ENCODE assay signal across 33 cellular contexts in the genomic region with DNA sequence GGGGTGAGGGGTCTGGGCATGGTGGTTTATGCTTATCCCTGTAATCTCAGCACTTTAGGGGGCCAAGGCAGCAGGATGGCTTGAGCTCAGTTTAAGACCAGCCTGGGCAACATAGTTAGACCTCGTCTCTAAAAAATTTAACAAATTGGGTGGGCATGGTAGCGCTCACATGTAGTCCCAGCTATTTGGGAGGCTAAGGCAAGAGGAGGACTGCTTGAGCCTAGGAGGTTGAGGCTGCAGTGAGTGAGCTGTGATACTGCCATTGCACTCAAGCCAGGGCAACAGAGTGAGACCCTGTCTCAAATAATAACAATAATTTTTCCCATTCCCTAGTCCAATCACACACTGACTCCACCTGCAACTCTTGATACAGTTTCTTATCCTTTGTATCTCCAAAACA. TPM values are rescaled to one million over a fixed set of nuclear protein-coding genes. Genes with fewer than 3 reads are reported as not detected.
DNase-seq lines count a peak whose midpoint lies in the region; ATAC-seq and TF ChIP-seq lines count a peak whose summit lies in the region.
"Had no signal": no experiment of that assay in that cellular context is flagged by ENCODE, and none has a peak within 500 bp of the region (broad histone marks: within the 10 kb centered on the region; RNA-seq: fewer than 3 reads in every experiment).

No MANE protein-coding gene starts in this region.

- ATAC-seq in sciatic nerve: no peak
- ATAC-seq: activated CD8-positive, alpha-beta T cell treated with anti-CD3 and anti-CD28 coated beads for 36 hours; foreskin keratinocyte; heart right ventricle; left colon; stimulated activated naive CD8-positive, alpha-beta T cell treated with anti-CD3 and anti-CD28 coated beads, Interleukin-15, Interleukin-2, amounts not matched to agents 100 U/mL and 50 U/mL, for 24 hours had no signal

- H3K36me3 Mint-ChIP-seq in activated naive CD4-positive, alpha-beta T cell treated with anti-CD3 and anti-CD28 coated beads, Interleukin-2, amount 50 U/mL, for 24 hours: peaks cover 3% of the 10 kb centered on the region
- H3K36me3 Mint-ChIP-seq in endodermal cell (ENCODE audit: low read depth): peaks cover 15% of the 10 kb centered on the region
- H3K36me3 Mint-ChIP-seq in neural progenitor cell: peaks cover 17% of the 10 kb centered on the region

- no peak for TF ChIP-seq EP300 in sigmoid colon (IDR thresholded peaks at IDR 0.05)

- no peaks in the 10 kb centered on the region for H3K9me3 Mint-ChIP-seq in activated naive CD4-positive, alpha-beta T cell treated with anti-CD3 and anti-CD28 coated beads, Interleukin-2, amount 50 U/mL, for 24 hours
- no peaks in the 10 kb centered on the region for H3K9me3 Mint-ChIP-seq in endodermal cell
- H3K9me3 Mint-ChIP-seq in neural progenitor cell: no peaks in the 10 kb centered on the region
- H3K9me3 Mint-ChIP-seq: activated CD8-positive, alpha-beta T cell treated with anti-CD3 and anti-CD28 coated beads for 36 hours had no signal

- H3K36me3 ChIP-seq in Loucy (ENCODE audit: insufficient read depth, low read length): no peaks in the 10 kb centered on the region
- peaks cover 13% of the 10 kb centered on the region for H3K36me3 ChIP-seq in endodermal cell (ENCODE audit: control insufficient read depth, insufficient read depth, low read length)
- no peaks in the 10 kb centered on the region for H3K36me3 ChIP-seq in sigmoid colon
- no peaks in the 10 kb centered on the region for H3K36me3 ChIP-seq in neural progenitor cell
- H3K36me3 ChIP-seq: adrenal gland, brain microvascular endothelial cell, HAP-1, ovary, right atrium auricular region, transverse colon had no signal

- H4K20me1 ChIP-seq in Loucy (ENCODE audit: insufficient read depth, low read length, poor library complexity, severe bottlenecking) (peaks cover 48% of the 10 kb centered on the region), neural progenitor cell (ENCODE audit: low read depth) (peaks cover 33% of the 10 kb centered on the region)

- H3K27me3 ChIP-seq in Loucy (ENCODE audit: insufficient read depth, low read length, poor library complexity, severe bottlenecking) (no peaks in the 10 kb centered on the region), endodermal cell (ENCODE audit: control insufficient read depth, insufficient read depth, low read length, poor library complexity, severe bottlenecking) (no peaks in the 10 kb centered on the region), sigmoid colon (no peaks in the 10 kb centered on the region), neural progenitor cell (no peaks in the 10 kb centered on the region)
- H3K27me3 ChIP-seq: adrenal gland, brain microvascular endothelial cell, foreskin keratinocyte, heart right ventricle, ovary, right atrium auricular region, transverse colon had no signal

- H3K27ac ChIP-seq in endodermal cell (ENCODE audit: low read depth, low read length) (no peak overlapping the region), sigmoid colon (no peak overlapping the region), neural progenitor cell (no peak overlapping the region)
- H3K27ac ChIP-seq: adrenal gland, brain microvascular endothelial cell, foreskin keratinocyte, ovary, right atrium auricular region, transverse colon had no signal

- H3K27ac Mint-ChIP-seq in activated naive CD4-positive, alpha-beta T cell treated with anti-CD3 and anti-CD28 coated beads, Interleukin-2, amount 50 U/mL, for 24 hours: peak overlapping the region; percentile 72
- no peak overlapping the region for H3K27ac Mint-ChIP-seq in endodermal cell
- no peak overlapping the region for H3K27ac Mint-ChIP-seq in neural progenitor cell
- H3K27ac Mint-ChIP-seq: activated CD8-positive, alpha-beta T cell treated with anti-CD3 and anti-CD28 coated beads for 36 hours had no signal

- H3K4me2 ChIP-seq in Loucy (ENCODE audit: low read depth, low read length, poor library complexity, severe bottlenecking) (peak overlapping the region; percentile 17), neural progenitor cell (no peak overlapping the region)

- no peak for TF ChIP-seq CTCF in Loucy (conservative IDR thresholded peaks at IDR 0.05; ENCODE audit: low read length)
- TF ChIP-seq CTCF in endodermal cell (conservative IDR thresholded peaks at IDR 0.05): no peak
- no peak for TF ChIP-seq CTCF in sigmoid colon (IDR thresholded peaks at IDR 0.05)
- TF ChIP-seq CTCF in neural progenitor cell (IDR thresholded peaks at IDR 0.05): no peak

- H3K9me3 ChIP-seq in Loucy (ENCODE audit: insufficient read depth, low read depth, low read length) (no peaks in the 10 kb centered on the region), endodermal cell (ENCODE audit: control insufficient read depth, low read length) (no peaks in the 10 kb centered on the region), sigmoid colon (no peaks in the 10 kb centered on the region), neural progenitor cell (ENCODE audit: low read depth) (no peaks in the 10 kb centered on the region)
- H3K9me3 ChIP-seq: adrenal gland, HAP-1, heart right ventricle, ovary, right atrium auricular region, transverse colon had no signal

- peaks cover 33% of the 10 kb centered on the region for H3K4me1 ChIP-seq in Loucy (ENCODE audit: insufficient read depth, low read length, poor library complexity, severe bottlenecking)
- no peaks in the 10 kb centered on the region for H3K4me1 ChIP-seq in endodermal cell (ENCODE audit: control insufficient read depth, insufficient read depth, low read length)
- H3K4me1 ChIP-seq in sigmoid colon: peaks cover 0 to 67% (median 49%) of the 10 kb centered on the region in 4 donors
- H3K4me1 ChIP-seq in neural progenitor cell: peaks cover 11% of the 10 kb centered on the region

- DNase-seq in activated naive CD4-positive, alpha-beta T cell (lab: John Stamatoyannopoulos, UW): no peak
- DNase-seq in endodermal cell: peak; percentile 7
- DNase-seq in sigmoid colon: peak; percentile 20
- no peak for DNase-seq in neural progenitor cell (ENCODE audit: low spot score)
- DNase-seq in NCI-H1105 treated with DMSO at 0.1 percent for 48 hours (lab: John Stamatoyannopoulos, UW): no peak
- no peak for DNase-seq in sciatic nerve (ENCODE audit: low spot score)
- DNase-seq: 8988T; activated CD4-positive, CD25-positive, alpha-beta regulatory T cell treated with anti-CD3 and anti-CD28 coated beads, Interleukin-2, amount 50 U/mL, for 72 hours; activated CD8-positive, alpha-beta T cell treated with anti-CD3 and anti-CD28 coated beads for 36 hours; activated effector memory CD4-positive, alpha-beta T cell treated with anti-CD3 and anti-CD28 coated beads, Interleukin-2, amount 50 U/mL, for 16 hours; AML-193; brain microvascular endothelial cell; COR-L47; DMS79 treated with DMSO at 0.1 percent for 48 hours; erythroblast; foreskin keratinocyte; heart right ventricle; left colon; mesendoderm; NCI-H1105; NCI-H2029 treated with DMSO at 0.1 percent for 48 hours; NCI-H345; NCI-H748 treated with DMSO at 0.1 percent for 48 hours; stimulated activated CD4-positive, alpha-beta T cell treated with anti-CD3 and anti-CD28 coated beads, Interleukin-12 subunit alpha, Interleukin-12 subunit beta, amount 100 ng/mL, for 4 hours; stimulated activated CD4-positive, alpha-beta T cell treated with anti-CD3 and anti-CD28 coated beads, Interleukin-4, amount 100 ng/mL, for 24 hours; stimulated activated naive CD8-positive, alpha-beta T cell treated with anti-CD3 and anti-CD28 coated beads, Interleukin-15, Interleukin-2, amounts not matched to agents 100 U/mL and 50 U/mL, for 24 hours; transverse colon had no signal

- H3F3A ChIP-seq in Loucy (ENCODE audit: low read depth) (no peaks in the 10 kb centered on the region), neural progenitor cell (ENCODE audit: low read depth) (peaks cover 11% of the 10 kb centered on the region)

- intact Hi-C loops in sigmoid colon (cut with DNase I) (no loop called here), sciatic nerve (cut with DNase I) (loop anchor here (10.0 kb wide), 1 partner anchor 69 kb away; no protein-coding TSS in a partner anchor)

- no peaks in the 10 kb centered on the region for H3K27me3 Mint-ChIP-seq in activated naive CD4-positive, alpha-beta T cell treated with anti-CD3 and anti-CD28 coated beads, Interleukin-2, amount 50 U/mL, for 24 hours
- no peaks in the 10 kb centered on the region for H3K27me3 Mint-ChIP-seq in endodermal cell (ENCODE audit: insufficient read depth)
- H3K27me3 Mint-ChIP-seq in neural progenitor cell (ENCODE audit: insufficient read depth, low read depth): peaks cover 4% of the 10 kb centered on the region
- H3K27me3 Mint-ChIP-seq: activated CD8-positive, alpha-beta T cell treated with anti-CD3 and anti-CD28 coated beads for 36 hours had no signal

- 90 to 100% methylated on average over 2 of the region's 2 CpGs for WGBS in endodermal cell (ENCODE audit: insufficient coverage in 1 of 2, insufficient read length in 1 of 2), 2 experiments
- WGBS in sigmoid colon, 2 donors: 93 to 96% methylated on average over 2 of the region's 2 CpGs

- H3K9ac ChIP-seq in Loucy (ENCODE audit: low read depth, low read length, poor library complexity, severe bottlenecking) (no peak overlapping the region), endodermal cell (ENCODE audit: extremely low read depth, low read length, poor library complexity, severe bottlenecking) (no peak overlapping the region), neural progenitor cell (no peak overlapping the region)

- TF ChIP-seq POLR2A in sigmoid colon (IDR thresholded peaks at IDR 0.05): no peak

- H3K4me3 ChIP-seq in Loucy (ENCODE audit: low read length, poor library complexity, severe bottlenecking): peak overlapping the region; percentile 11
- H3K4me3 ChIP-seq in endodermal cell (ENCODE audit: low read length): no peak overlapping the region
- no peak overlapping the region for H3K4me3 ChIP-seq in sigmoid colon
- no peak overlapping the region for H3K4me3 ChIP-seq in neural progenitor cell
- H3K4me3 ChIP-seq: adrenal gland, HAP-1, heart right ventricle, ovary, right atrium auricular region, transverse colon had no signal

- peaks cover 94% of the 10 kb centered on the region for H3K79me2 ChIP-seq in Loucy (ENCODE audit: insufficient read depth, low read length)
- H3K79me2 ChIP-seq in neural progenitor cell (ENCODE audit: low read depth): peaks cover 99% of the 10 kb centered on the region

- H3K9me2 ChIP-seq in Loucy (replicated peaks; ENCODE audit: low read depth, low read length): no peaks in the 10 kb centered on the region

- no peak overlapping the region for H2AFZ ChIP-seq in Loucy (ENCODE audit: low read length)
- no peak overlapping the region for H2AFZ ChIP-seq in neural progenitor cell (replicated peaks)

- no peak overlapping the region for H3K4me3 Mint-ChIP-seq in activated naive CD4-positive, alpha-beta T cell treated with anti-CD3 and anti-CD28 coated beads, Interleukin-2, amount 50 U/mL, for 24 hours
- H3K4me3 Mint-ChIP-seq in endodermal cell: no peak overlapping the region
- H3K4me3 Mint-ChIP-seq in neural progenitor cell: no peak overlapping the region
- H3K4me3 Mint-ChIP-seq: activated CD8-positive, alpha-beta T cell treated with anti-CD3 and anti-CD28 coated beads for 36 hours had no signal

- H3K4me1 Mint-ChIP-seq in activated naive CD4-positive, alpha-beta T cell treated with anti-CD3 and anti-CD28 coated beads, Interleukin-2, amount 50 U/mL, for 24 hours: peaks cover 62% of the 10 kb centered on the region
- H3K4me1 Mint-ChIP-seq in endodermal cell: peaks cover 11% of the 10 kb centered on the region
- peaks cover 24% of the 10 kb centered on the region for H3K4me1 Mint-ChIP-seq in neural progenitor cell

RNA-seq across cellular contexts. Expression of a gene that starts 6.3 kb away (rescaled TPM):
- total RNA-seq in endodermal cell: 10 to 100 TPM; 90.0 to 98.8 TPM
- polyA plus RNA-seq in endodermal cell (2013, experiment 1 of 2): 67.7 TPM
- polyA plus RNA-seq in endodermal cell (2013, experiment 2 of 2): 64.0 TPM
- 10 to 100 TPM; 43.9 to 63.2 (median 59.9) TPM for total RNA-seq in sigmoid colon
- polyA plus RNA-seq in sigmoid colon: 10 to 100 TPM; 30.0 to 69.6 (median 30.5) TPM
- 31.4 and 35.0 TPM in 2 replicates for total RNA-seq in neural progenitor cell (ENCODE audit: low replicate concordance)
- total RNA-seq in sciatic nerve: 183 TPM

Comparison
In these comparisons a context has a peak if more than half of its experiments do, and no peak if none do; other contexts are left out.
1. DNase-seq: peak in endodermal cell (single experiment) and sigmoid colon (single experiment); none in activated naive CD4-positive, alpha-beta T cell (0 of 4), neural progenitor cell (single experiment), NCI-H1105 treated with DMSO at 0.1 percent for 48 hours (single experiment) and sciatic nerve (single experiment).